In genomic region chr22:20600137-20600673, GRCh38 we compare ENCODE assay signal across 29 cellular contexts.
"Had no signal": no experiment of that assay in that cellular context is flagged by ENCODE, and none has a peak within 500 bp of the region (broad histone marks: within the 10 kb centered on the region; RNA-seq: fewer than 3 reads in every experiment).

No MANE protein-coding gene starts in this region.

- H3K9me3 ChIP-seq: esophagus squamous epithelium, mucosa of descending colon, ovary, psoas muscle, spleen, thoracic aorta, tibial nerve, upper lobe of left lung had no signal

- DNase-seq: cortex of kidney; effector memory CD8-positive, alpha-beta T cell; erythroblast; esophagus squamous epithelium; foreskin melanocyte; hypothalamus; mesenchymal stem cell; mucosa of descending colon; naive B cell; nucleus accumbens; ovary; posterior cingulate gyrus; psoas muscle; right cardiac atrium; spleen; stimulated activated CD4-positive, alpha-beta T cell treated with anti-CD3 and anti-CD28 coated beads, Interleukin-4, amount 100 ng/mL, for 4 hours; stimulated activated naive B cell treated with anti-CD40 and anti-IgM and Interleukin-4, amounts not matched to agents 10 μg/mL and 1 μg/mL and 100 μg/mL, for 72 hours; upper lobe of left lung had no signal

- FAIRE-seq: endometrium, keratinocyte had no signal

- H3K27ac ChIP-seq: esophagus squamous epithelium, neural progenitor cell, ovary, psoas muscle, skin epidermis, spleen, thoracic aorta, tibial nerve, upper lobe of left lung had no signal

- H3K4me3 ChIP-seq: esophagus squamous epithelium, mucosa of descending colon, neural progenitor cell, ovary, psoas muscle, skin epidermis, spleen, thoracic aorta, tibial nerve, upper lobe of left lung had no signal

- H3K27me3 ChIP-seq: esophagus squamous epithelium, neural progenitor cell, ovary, spleen, tibial nerve, upper lobe of left lung had no signal

- H3K4me3 Mint-ChIP-seq: effector memory CD8-positive, alpha-beta T cell; mesothelial cell of epicardium; naive B cell; natural killer cell treated with Interleukin-12 subunit alpha and Interleukin-12 subunit beta and Interleukin-15 and Interleukin-18, amount 100 ng/mL, for 72 hours; neural progenitor cell; stimulated activated naive B cell treated with anti-CD40 and anti-IgM and Interleukin-4, amounts not matched to agents 10 μg/mL and 1 μg/mL and 100 μg/mL, for 72 hours; stimulated activated naive CD8-positive, alpha-beta T cell treated with anti-CD3 and anti-CD28 coated beads, Interleukin-15, Interleukin-2, amounts not matched to agents 100 ng/mL and 50 ng/mL, for 24 hours had no signal

- H2AFZ ChIP-seq: neural progenitor cell had no signal

- H3K4me1 ChIP-seq: esophagus squamous epithelium, neural progenitor cell, psoas muscle, tibial nerve, upper lobe of left lung had no signal

- H3K9me3 Mint-ChIP-seq: effector memory CD8-positive, alpha-beta T cell; immature natural killer cell; mesothelial cell of epicardium; naive B cell; natural killer cell treated with Interleukin-12 subunit alpha and Interleukin-12 subunit beta and Interleukin-15 and Interleukin-18, amount 100 ng/mL, for 72 hours; neural progenitor cell; stimulated activated naive B cell treated with anti-CD40 and anti-IgM and Interleukin-4, amounts not matched to agents 10 μg/mL and 1 μg/mL and 100 μg/mL, for 72 hours; stimulated activated naive CD8-positive, alpha-beta T cell treated with anti-CD3 and anti-CD28 coated beads, Interleukin-15, Interleukin-2, amounts not matched to agents 100 ng/mL and 50 ng/mL, for 24 hours had no signal

- H3K36me3 Mint-ChIP-seq: mesothelial cell of epicardium; naive B cell; natural killer cell treated with Interleukin-12 subunit alpha and Interleukin-12 subunit beta and Interleukin-15 and Interleukin-18, amount 100 ng/mL, for 72 hours; neural progenitor cell; stimulated activated naive B cell treated with anti-CD40 and anti-IgM and Interleukin-4, amounts not matched to agents 10 μg/mL and 1 μg/mL and 100 μg/mL, for 72 hours had no signal

- H3K4me1 Mint-ChIP-seq: mesothelial cell of epicardium; naive B cell; neural progenitor cell; stimulated activated naive B cell treated with anti-CD40 and anti-IgM and Interleukin-4, amounts not matched to agents 10 μg/mL and 1 μg/mL and 100 μg/mL, for 72 hours had no signal

- H3K4me2 ChIP-seq: neural progenitor cell had no signal

- ATAC-seq: effector memory CD8-positive, alpha-beta T cell; left lobe of liver; mucosa of descending colon; natural killer cell treated with Interleukin-12 subunit alpha and Interleukin-12 subunit beta and Interleukin-15 and Interleukin-18, amount 100 ng/mL, for 72 hours; psoas muscle; right cardiac atrium; stimulated activated naive B cell treated with anti-CD40 and anti-IgM and Interleukin-4, amounts not matched to agents 10 μg/mL and 1 μg/mL and 100 μg/mL, for 72 hours had no signal

- H3K27me3 Mint-ChIP-seq: effector memory CD8-positive, alpha-beta T cell; natural killer cell treated with Interleukin-12 subunit alpha and Interleukin-12 subunit beta and Interleukin-15 and Interleukin-18, amount 100 ng/mL, for 72 hours; stimulated activated naive CD8-positive, alpha-beta T cell treated with anti-CD3 and anti-CD28 coated beads, Interleukin-15, Interleukin-2, amounts not matched to agents 100 ng/mL and 50 ng/mL, for 24 hours had no signal

- H3K36me3 ChIP-seq: esophagus squamous epithelium, neural progenitor cell, ovary, spleen, thoracic aorta, tibial nerve, upper lobe of left lung had no signal

- H3K9ac ChIP-seq: neural progenitor cell had no signal

- H3K27ac Mint-ChIP-seq: mesothelial cell of epicardium; natural killer cell treated with Interleukin-12 subunit alpha and Interleukin-12 subunit beta and Interleukin-15 and Interleukin-18, amount 100 ng/mL, for 72 hours; neural progenitor cell; stimulated activated naive B cell treated with anti-CD40 and anti-IgM and Interleukin-4, amounts not matched to agents 10 μg/mL and 1 μg/mL and 100 μg/mL, for 72 hours; stimulated activated naive CD8-positive, alpha-beta T cell treated with anti-CD3 and anti-CD28 coated beads, Interleukin-15, Interleukin-2, amounts not matched to agents 100 ng/mL and 50 ng/mL, for 24 hours had no signal
